Comparison of ENCODE assay signal across 12 cellular contexts in genomic region chr5:172636279-172637050, GRCh38.
"Had no signal": no experiment of that assay in that cellular context is flagged by ENCODE, and none has a peak within 500 bp of the region (broad histone marks: within the 10 kb centered on the region; RNA-seq: fewer than 3 reads in every experiment).

No MANE protein-coding gene starts in this region.

- H3K36me3 ChIP-seq: esophagus muscularis mucosa had no signal

- ATAC-seq: body of pancreas, T-helper 17 cell had no signal

- H3K27me3 ChIP-seq: body of pancreas, esophagus muscularis mucosa, testis had no signal

- H3K27ac Mint-ChIP-seq: activated naive CD4-positive, alpha-beta T cell treated with anti-CD3 and anti-CD28 coated beads for 36 hours; nephron; T-helper 17 cell had no signal

- H3K4me3 ChIP-seq: body of pancreas, esophagus muscularis mucosa, testis had no signal

- H3K9me3 Mint-ChIP-seq: activated naive CD4-positive, alpha-beta T cell treated with anti-CD3 and anti-CD28 coated beads for 36 hours; nephron had no signal

- H3K4me3 Mint-ChIP-seq: activated naive CD4-positive, alpha-beta T cell treated with anti-CD3 and anti-CD28 coated beads for 36 hours; nephron; T-helper 17 cell had no signal

- H3K9me3 ChIP-seq: body of pancreas, esophagus muscularis mucosa, testis had no signal

- DNase-seq: activated CD4-positive, alpha-beta T cell treated with anti-CD3 and anti-CD28 coated beads, Interleukin-2, amount 50 U/mL, for 4 hours; activated CD4-positive, CD25-positive, alpha-beta regulatory T cell; activated naive CD4-positive, alpha-beta T cell treated with anti-CD3 and anti-CD28 coated beads for 36 hours; hypothalamus; occipital lobe; stimulated activated CD4-positive, alpha-beta T cell treated with anti-CD3 and anti-CD28 coated beads, Interleukin-2, amount 100 ng/mL, for 48 hours; stimulated activated naive CD4-positive, alpha-beta T cell treated with Interleukin-2 at 50 U/mL for 16 hours; T-helper 17 cell; testis had no signal

- H3K27ac ChIP-seq: body of pancreas, esophagus muscularis mucosa, testis had no signal
